In the genomic region with DNA sequence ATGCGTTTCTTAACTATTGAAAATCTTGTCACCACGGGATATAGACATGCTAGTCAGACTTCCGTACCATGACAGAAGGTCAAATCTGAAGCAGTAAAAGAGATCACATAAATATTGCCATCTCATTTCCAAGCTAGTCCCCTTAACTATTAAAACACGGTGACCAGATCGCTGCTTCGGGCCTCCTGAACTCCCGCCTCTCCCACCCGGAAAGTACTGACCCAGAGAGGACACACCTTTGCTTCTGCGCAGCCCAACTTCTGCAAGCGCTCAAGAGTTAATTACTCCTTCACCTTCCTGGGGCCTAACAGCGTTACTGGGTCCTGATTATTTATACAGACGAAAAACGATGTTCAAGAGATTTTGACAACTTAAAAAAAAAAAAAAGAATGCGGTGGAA, we compare ENCODE assay signal across 8 cellular contexts. TPM values are rescaled to one million over a fixed set of nuclear protein-coding genes. Genes with fewer than 3 reads are reported as not detected.
DNase-seq lines count a peak whose midpoint lies in the region; ATAC-seq and TF ChIP-seq lines count a peak whose summit lies in the region.

No MANE protein-coding gene starts in this region.

- H3K9me3 Mint-ChIP-seq in CD4-positive, alpha-beta memory T cell, result no peaks in the 10 kb centered on the region
- H3K9me3 Mint-ChIP-seq in IgD-negative memory B cell, result no peaks in the 10 kb centered on the region

- H3K36me3 ChIP-seq in CD4-positive, alpha-beta memory T cell (ENCODE audit: insufficient read depth, low read length), result peaks cover 14% of the 10 kb centered on the region
- peaks cover 2 to 10% of the 10 kb centered on the region in 2 donors for H3K36me3 ChIP-seq in muscle layer of duodenum (ENCODE audit: control insufficient read depth in 1 of 2, insufficient read depth in 2 of 2, low read length in 2 of 2)

- intact Hi-C loops in CD4-positive, alpha-beta memory T cell (cut with micrococcal nuclease), result no loop called here

- no peak overlapping the region for H3K4me3 ChIP-seq in CD4-positive, alpha-beta memory T cell (ENCODE audit: low read length in 2 of 2)
- peak overlapping the region; percentile 59 to 65 for H3K4me3 ChIP-seq in muscle layer of duodenum (ENCODE audit: low read depth in 1 of 2, low read length in 2 of 2)

- ATAC-seq in GM18505 (IDR thresholded peaks at IDR 0.05; ENCODE audit: unreplicated experiment) (no peak), HG03108 (IDR thresholded peaks at IDR 0.05; ENCODE audit: unreplicated experiment) (no peak)

- no peaks in the 10 kb centered on the region for H3K9me3 ChIP-seq in CD4-positive, alpha-beta memory T cell (ENCODE audit: control insufficient read depth in 1 of 2, low read length in 2 of 2)
- no peaks in the 10 kb centered on the region for H3K9me3 ChIP-seq in muscle layer of duodenum (ENCODE audit: control insufficient read depth in 1 of 2, low read length in 2 of 2)

- peak overlapping the region in 1 of 7 donors; percentile 53 for H3K27ac Mint-ChIP-seq in CD4-positive, alpha-beta memory T cell
- peak overlapping the region in 1 of 3 donors; percentile 59 for H3K27ac Mint-ChIP-seq in IgD-negative memory B cell

- H3K27me3 ChIP-seq in CD4-positive, alpha-beta memory T cell (ENCODE audit: insufficient read depth, low read length), result peaks cover 39% of the 10 kb centered on the region
- no peaks in the 10 kb centered on the region for H3K27me3 ChIP-seq in muscle layer of duodenum (ENCODE audit: low read depth, low read length)

- H3K4me3 Mint-ChIP-seq in CD4-positive, alpha-beta memory T cell, result peak overlapping the region; percentile 70 to 86 (median 84)
- peak overlapping the region; percentile 78 to 96 (median 90) for H3K4me3 Mint-ChIP-seq in IgD-negative memory B cell

- H3K27me3 Mint-ChIP-seq in CD4-positive, alpha-beta memory T cell, result peaks cover 31 to 38% of the 10 kb centered on the region in 2 donors
- peaks cover 56% of the 10 kb centered on the region for H3K27me3 Mint-ChIP-seq in IgD-negative memory B cell

- peaks cover 8 to 15% of the 10 kb centered on the region in 2 donors for H3K36me3 Mint-ChIP-seq in CD4-positive, alpha-beta memory T cell
- peaks cover 2% of the 10 kb centered on the region for H3K36me3 Mint-ChIP-seq in IgD-negative memory B cell

- CTCF ChIA-PET in CD4-positive, alpha-beta memory T cell (lab: Charles Lee; ENCODE audit: partially characterized antibody), result interaction anchor here (2.0 to 9.0 kb wide), 3 partner anchors 117 to 136 kb away, joined by 5 to 193 read pairs (median 41); partner anchors contain the start of gene PSRC1

- peaks cover 14% of the 10 kb centered on the region for H3K4me1 ChIP-seq in CD4-positive, alpha-beta memory T cell (ENCODE audit: insufficient read depth, low read length)
- peaks cover 24 to 45% of the 10 kb centered on the region in 2 donors for H3K4me1 ChIP-seq in muscle layer of duodenum (ENCODE audit: control insufficient read depth in 1 of 2, insufficient read depth in 2 of 2, low read length in 2 of 2)

- peak in 1 of 5 donors; percentile 10 for DNase-seq in CD4-positive, alpha-beta memory T cell
- DNase-seq in caudate nucleus (lab: John Stamatoyannopoulos, UW) (no peak), COLO829 (ENCODE audit: low spot score) (no peak), AG08395 (ENCODE audit: low spot score) (no peak)

- peaks cover 5 to 15% (median 9%) of the 10 kb centered on the region in 4 donors for H3K4me1 Mint-ChIP-seq in CD4-positive, alpha-beta memory T cell
- peaks cover 12 to 19% (median 16%) of the 10 kb centered on the region in 3 donors for H3K4me1 Mint-ChIP-seq in IgD-negative memory B cell

- no peak for TF ChIP-seq POLR2A in GM18505 (IDR thresholded peaks at IDR 0.05; ENCODE audit: borderline replicate concordance, extremely low read depth, insufficient read depth, insufficient read length)

- no peak overlapping the region for H3K27ac ChIP-seq in CD4-positive, alpha-beta memory T cell (ENCODE audit: low read depth, low read length)
- H3K27ac ChIP-seq in caudate nucleus (ENCODE audit: low read depth, low read length) (peak overlapping the region; percentile 91), muscle layer of duodenum (ENCODE audit: low read length) (peak overlapping the region; percentile 87)

- POLR2A ChIA-PET in CD4-positive, alpha-beta memory T cell (lab: Charles Lee; ENCODE audit: partially characterized antibody), result interaction anchor here (0.6 to 3.2 kb wide), 3 partner anchors 29 to 203 kb away, joined by 3 to 15 read pairs (median 13); partner anchors contain the start of gene PSMA5

RNA-seq across cellular contexts. Expression of gene SORT1, which starts 0.7 kb away (rescaled TPM):
- total RNA-seq in CD4-positive, alpha-beta memory T cell, result under 1 TPM; 0.69 to 0.93 TPM
- polyA plus RNA-seq in CD4-positive, alpha-beta memory T cell, result not detected
- 0.09 TPM for polyA plus RNA-seq in IgD-negative memory B cell

RNA-seq across cellular contexts. Expression of gene PSMA5, which starts 29.3 kb away (rescaled TPM):
- total RNA-seq in CD4-positive, alpha-beta memory T cell, result 10 to 100 TPM; 87.7 to 90.2 TPM
- polyA plus RNA-seq in CD4-positive, alpha-beta memory T cell, result 100 to 1,000 TPM in 1 of 2 donors, 10 to 100 TPM in 1; 96.7 to 122 TPM
- polyA plus RNA-seq in IgD-negative memory B cell, result 77.1 TPM

Comparison
In these comparisons a context has a peak if more than half of its experiments do, and no peak if none do; other contexts are left out.
1. H3K4me3 ChIP-seq: peak in muscle layer of duodenum (2 of 2); none in CD4-positive, alpha-beta memory T cell (0 of 2).